Comparison of ENCODE assay signal across 8 cellular contexts in the genomic region with DNA sequence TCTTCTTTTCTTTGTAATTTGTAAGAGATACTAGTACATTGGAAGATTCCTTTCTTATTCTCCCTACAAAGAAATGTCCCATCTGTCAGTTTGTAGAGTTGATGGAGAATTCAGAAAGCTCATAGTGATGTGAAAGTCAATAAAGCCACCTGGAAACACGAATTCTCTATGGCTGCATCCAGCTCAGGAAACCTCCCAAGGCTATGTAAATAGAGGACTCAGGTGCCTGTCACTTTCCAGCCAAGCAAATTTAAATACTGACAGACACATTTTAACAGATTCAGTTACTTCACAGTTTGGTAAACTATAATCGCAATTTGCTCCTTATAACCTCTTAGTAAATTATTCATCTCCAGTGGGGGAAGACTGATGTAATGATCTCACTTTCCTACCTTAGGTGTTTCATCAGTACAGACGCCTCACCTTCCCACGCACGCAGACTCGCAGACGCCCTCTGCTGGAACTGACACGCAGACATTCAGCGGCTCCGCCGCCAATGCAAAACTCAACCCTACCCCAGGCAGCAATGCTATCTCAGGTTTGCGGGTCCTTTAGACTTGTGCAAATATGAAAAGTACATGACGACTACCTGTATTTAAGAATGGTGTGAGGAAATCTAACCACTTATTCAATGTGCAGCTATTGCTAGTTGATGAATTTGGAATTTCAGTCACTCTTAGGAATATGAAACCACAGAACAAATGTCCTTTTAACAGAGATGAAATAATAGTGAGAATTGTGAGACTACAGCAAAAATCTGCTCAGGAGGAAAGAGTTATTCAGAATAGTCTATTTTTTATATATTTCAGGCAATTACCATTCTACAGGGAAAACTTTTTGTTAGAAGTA.
DNase-seq lines count a peak whose midpoint lies in the region; ATAC-seq, FAIRE-seq and TF ChIP-seq lines count a peak whose summit lies in the region.

No MANE protein-coding gene starts in this region.

- H3K4me1 ChIP-seq in GM12878 (ENCODE audit: control insufficient read depth, insufficient read depth, low read length), result peaks cover 3% of the 10 kb centered on the region; the same call in 1 of the 2 replicates

- no peaks in the 10 kb centered on the region for H4K20me1 ChIP-seq in GM12878 (ENCODE audit: control insufficient read depth, insufficient read depth)

- SMC1A ChIA-PET in GM12878 (lab: Charles Lee; ENCODE audit: uncharacterized antibody, unreplicated experiment), result interaction anchor here (0.7 kb wide), 1 partner anchor 12 kb away, joined by 3 read pairs; no protein-coding TSS in a partner anchor

- intact Hi-C loops in GM12878 (cut with micrococcal nuclease; ENCODE audit: unreplicated experiment), result no loop called here

- no peaks in the 10 kb centered on the region for H3K79me2 ChIP-seq in GM12878 (ENCODE audit: control insufficient read depth, insufficient read depth, low read length)

- DNase-seq in AG20443 (ENCODE audit: low spot score), result peak; percentile 70
- DNase-seq in T-helper 9 cell, result peak; percentile 61
- no peak for DNase-seq in GM12878 (ENCODE audit: low read depth, low spot score)
- DNase-seq in islet precursor cell, result peak; percentile 86
- peak; percentile 79 to 80 for DNase-seq in stimulated activated CD4-positive, alpha-beta T cell treated with anti-CD3 and anti-CD28 coated beads, Interleukin-2, amount 100 ng/mL, for 24 hours

- TF ChIP-seq CTCF in GM12878 (IDR thresholded peaks at IDR 0.05 in 2 of 3, conservative IDR thresholded peaks at IDR 0.05 in 1 of 3; ENCODE audit: control insufficient read depth in 2 of 3, extremely low read depth in 1 of 3, insufficient read depth in 1 of 3, low read depth in 3 of 3, low read length in 3 of 3), result 0 out of 6 replicates have a peak, but pooled peaks of 1 of the 3 experiments have one; percentile 2

- TF ChIP-seq RAD21 in GM12878 (IDR thresholded peaks at IDR 0.05; ENCODE audit: insufficient read depth, low read depth, low read length), result no peak

- H3K9ac ChIP-seq in GM12878 (ENCODE audit: control insufficient read depth, insufficient read depth, low read length), result no peak overlapping the region

- H3K27ac ChIP-seq in GM12878 (ENCODE audit: control insufficient read depth, insufficient read depth), result no peak overlapping the region

- H3K4me3 ChIP-seq in GM12878, result no peak overlapping the region

- RAD21 ChIA-PET in GM12878 (lab: Charles Lee; ENCODE audit: unreplicated experiment), result no interaction called here

- no peak for FAIRE-seq in GM12878 (lab: Jason Lieb, UNC)

- CTCF ChIA-PET in GM12878 (lab: Yijun Ruan, JAX), result interaction anchor here (1.4 kb wide), 1 partner anchor 19 kb away, joined by 3 read pairs; no protein-coding TSS in a partner anchor

- 94% methylated on average over 13 of the region's 13 CpGs for WGBS in GM12878 (ENCODE audit: insufficient coverage, insufficient replicate concordance, low lambda C conversion rate, missing lambda C conversion rate)

- ATAC-seq in HG02610 (IDR thresholded peaks at IDR 0.05; ENCODE audit: unreplicated experiment) (peak; percentile 64), GM12878 (peak; percentile 38; the same call in 2 of the 3 replicates), HG02885 (IDR thresholded peaks at IDR 0.05; ENCODE audit: poor library complexity, unreplicated experiment) (no peak), HG03457 (IDR thresholded peaks at IDR 0.05; ENCODE audit: unreplicated experiment) (no peak)

- H3K36me3 ChIP-seq in GM12878 (ENCODE audit: control insufficient read depth in 2 of 2, insufficient read depth in 2 of 2, low read length in 1 of 2), result peaks cover 7 to 20% of the 10 kb centered on the region in 2 experiments

- H3K9me3 ChIP-seq in GM12878 (replicated peaks; ENCODE audit: control insufficient read depth, insufficient read depth, low read length), result no peaks in the 10 kb centered on the region

- TF ChIP-seq EP300 in GM12878 (IDR thresholded peaks at IDR 0.05; ENCODE audit: borderline replicate concordance in 1 of 2, control insufficient read depth in 1 of 2, low read depth in 2 of 2, low read length in 2 of 2), result no peak

- H3K27me3 ChIP-seq in GM12878 (replicated peaks in 1 of 2; ENCODE audit: control insufficient read depth in 2 of 2, insufficient read depth in 2 of 2, low read length in 1 of 2), result no peaks in the 10 kb centered on the region

- no peak overlapping the region for H2AFZ ChIP-seq in GM12878 (ENCODE audit: control insufficient read depth, low read depth, low read length)

- no TSS peak for BruUV-seq in GM12878 (replicated peaks; lab: Mats Ljungman, UMichigan)

- in situ Hi-C loops in GM12878 (cut with MboI), result loop anchor here (25.0 kb wide), 2 partner anchors 787 to 1162 kb away; partner anchors contain the start of genes C1orf53 and LHX9

- no peak for TF ChIP-seq POLR2A in GM12878 (IDR thresholded peaks at IDR 0.05; ENCODE audit: low read depth, low read length)

- no peak overlapping the region for H3K4me2 ChIP-seq in GM12878 (ENCODE audit: control insufficient read depth, insufficient read depth)

- POLR2A ChIA-PET in GM12878 (lab: Charles Lee), result no interaction called here

TF ChIP-seq in GM12878, 131 proteins besides CTCF, POLR2A, EP300 and RAD21:
- TF ChIP-seq BACH1 (IDR thresholded peaks at IDR 0.05; ENCODE audit: borderline replicate concordance), result no peak
- TF ChIP-seq, protein P1, sequence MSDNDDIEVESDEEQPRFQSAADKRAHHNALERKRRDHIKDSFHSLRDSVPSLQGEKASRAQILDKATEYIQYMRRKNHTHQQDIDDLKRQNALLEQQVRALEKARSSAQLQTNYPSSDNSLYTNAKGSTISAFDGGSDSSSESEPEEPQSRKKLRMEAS (IDR thresholded peaks at IDR 0.05; ENCODE audit: low read depth, low read length), result no peak
- TF ChIP-seq, protein P2, sequence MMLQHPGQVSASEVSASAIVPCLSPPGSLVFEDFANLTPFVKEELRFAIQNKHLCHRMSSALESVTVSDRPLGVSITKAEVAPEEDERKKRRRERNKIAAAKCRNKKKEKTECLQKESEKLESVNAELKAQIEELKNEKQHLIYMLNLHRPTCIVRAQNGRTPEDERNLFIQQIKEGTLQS (IDR thresholded peaks at IDR 0.05; ENCODE audit: borderline replicate concordance, extremely low read depth, low read depth, low read length), result no peak
- no peak for TF ChIP-seq REST (IDR thresholded peaks at IDR 0.05; ENCODE audit: low read depth, low read length)
- TF ChIP-seq, protein P3, sequence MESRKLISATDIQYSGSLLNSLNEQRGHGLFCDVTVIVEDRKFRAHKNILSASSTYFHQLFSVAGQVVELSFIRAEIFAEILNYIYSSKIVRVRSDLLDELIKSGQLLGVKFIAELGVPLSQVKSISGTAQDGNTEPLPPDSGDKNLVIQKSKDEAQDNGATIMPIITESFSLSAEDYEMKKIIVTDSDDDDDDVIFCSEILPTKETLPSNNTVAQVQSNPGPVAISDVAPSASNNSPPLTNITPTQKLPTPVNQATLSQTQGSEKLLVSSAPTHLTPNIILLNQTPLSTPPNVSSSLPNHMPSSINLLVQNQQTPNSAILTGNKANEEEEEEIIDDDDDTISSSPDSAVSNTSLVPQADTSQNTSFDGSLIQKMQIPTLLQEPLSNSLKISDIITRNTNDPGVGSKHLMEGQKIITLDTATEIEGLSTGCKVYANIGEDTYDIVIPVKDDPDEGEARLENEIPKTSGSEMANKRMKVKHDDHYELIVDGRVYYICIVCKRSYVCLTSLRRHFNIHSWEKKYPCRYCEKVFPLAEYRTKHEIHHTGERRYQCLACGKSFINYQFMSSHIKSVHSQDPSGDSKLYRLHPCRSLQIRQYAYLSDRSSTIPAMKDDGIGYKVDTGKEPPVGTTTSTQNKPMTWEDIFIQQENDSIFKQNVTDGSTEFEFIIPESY (IDR thresholded peaks at IDR 0.05), result peak; percentile 100
- TF ChIP-seq, protein P4, sequence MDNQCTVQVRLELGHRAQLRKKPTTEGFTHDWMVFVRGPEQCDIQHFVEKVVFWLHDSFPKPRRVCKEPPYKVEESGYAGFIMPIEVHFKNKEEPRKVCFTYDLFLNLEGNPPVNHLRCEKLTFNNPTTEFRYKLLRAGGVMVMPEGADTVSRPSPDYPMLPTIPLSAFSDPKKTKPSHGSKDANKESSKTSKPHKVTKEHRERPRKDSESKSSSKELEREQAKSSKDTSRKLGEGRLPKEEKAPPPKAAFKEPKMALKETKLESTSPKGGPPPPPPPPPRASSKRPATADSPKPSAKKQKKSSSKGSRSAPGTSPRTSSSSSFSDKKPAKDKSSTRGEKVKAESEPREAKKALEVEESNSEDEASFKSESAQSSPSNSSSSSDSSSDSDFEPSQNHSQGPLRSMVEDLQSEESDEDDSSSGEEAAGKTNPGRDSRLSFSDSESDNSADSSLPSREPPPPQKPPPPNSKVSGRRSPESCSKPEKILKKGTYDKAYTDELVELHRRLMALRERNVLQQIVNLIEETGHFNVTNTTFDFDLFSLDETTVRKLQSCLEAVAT (IDR thresholded peaks at IDR 0.05), result no peak

Comparison
In these comparisons a context has a peak if more than half of its experiments do, and no peak if none do; other contexts are left out.
1. ATAC-seq: peak in HG02610 (single experiment) and GM12878 (single experiment); none in HG02885 (single experiment) and HG03457 (single experiment).